In the genomic region with DNA sequence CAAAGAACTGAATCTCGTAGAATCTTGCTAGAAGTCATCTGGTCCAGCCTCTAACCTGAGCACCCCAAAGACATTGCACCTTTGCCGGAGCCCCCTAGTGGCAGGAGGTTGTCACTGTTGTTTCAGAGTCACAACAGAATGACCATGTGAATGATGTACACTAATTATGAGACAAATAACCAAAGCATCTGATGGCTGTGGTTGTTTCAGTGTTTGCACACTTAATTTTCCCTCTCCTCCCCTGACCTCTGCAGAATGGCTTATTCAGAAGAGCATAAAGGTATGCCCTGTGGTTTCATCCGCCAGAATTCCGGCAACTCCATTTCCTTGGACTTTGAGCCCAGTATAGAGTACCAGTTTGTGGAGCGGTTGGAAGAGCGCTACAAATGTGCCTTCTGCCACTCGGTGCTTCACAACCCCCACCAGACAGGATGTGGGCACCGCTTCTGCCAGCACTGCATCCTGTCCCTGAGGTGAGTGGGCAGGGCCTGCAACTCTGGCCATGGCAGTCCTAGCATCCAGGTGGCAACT, we compare ENCODE assay signal across 1 cellular context.
TF ChIP-seq lines count a peak whose summit lies in the region.

No MANE protein-coding gene starts in this region.

TF ChIP-seq in H1, 55 proteins besides CTCF, POLR2A, EP300 and RAD21:
- TF ChIP-seq PHF8 (conservative IDR thresholded peaks at IDR 0.05; ENCODE audit: low read depth, low read length) (no peak), EGR1 (IDR thresholded peaks at IDR 0.05; ENCODE audit: borderline replicate concordance, low read depth, low read length) (no peak), TAF7 (optimal IDR thresholded peaks at IDR 0.05; ENCODE audit: borderline replicate concordance, low read depth, low read length) (no peak), ATF2 (IDR thresholded peaks at IDR 0.05; ENCODE audit: low read length) (no peak), RFX5 (IDR thresholded peaks at IDR 0.05; ENCODE audit: borderline replicate concordance, low read depth, low read length) (no peak), CHD2 (IDR thresholded peaks at IDR 0.05; ENCODE audit: low read length) (no peak)
